2 cellular contexts compared by ENCODE assay signal in genomic region chr7:28033386-28033785, GRCh38.
TF ChIP-seq lines count a peak whose summit lies in the region.

No MANE protein-coding gene starts in this region.

TF ChIP-seq in IMR-90, 13 proteins besides CTCF, POLR2A, EP300 and RAD21:
- TF ChIP-seq FOS (IDR thresholded peaks at IDR 0.05; ENCODE audit: low read depth, low read length) (no peak), MAZ (IDR thresholded peaks at IDR 0.05; ENCODE audit: borderline replicate concordance, low read depth, low read length) (no peak), MXI1 (IDR thresholded peaks at IDR 0.05; ENCODE audit: borderline replicate concordance, low read depth, low read length) (no peak), CEBPB (IDR thresholded peaks at IDR 0.05; ENCODE audit: low read depth, low read length) (no peak), MAFK (IDR thresholded peaks at IDR 0.05; ENCODE audit: low read depth, low read length) (no peak), BHLHE40 (IDR thresholded peaks at IDR 0.05; ENCODE audit: low read depth, low read length) (no peak), USF2 (IDR thresholded peaks at IDR 0.05; ENCODE audit: low read depth, low read length) (no peak), CHD1 (IDR thresholded peaks at IDR 0.05; ENCODE audit: low read depth, low read length) (no peak), SMC3 (IDR thresholded peaks at IDR 0.05; ENCODE audit: low read depth, low read length) (no peak), ELK1 (IDR thresholded peaks at IDR 0.05; ENCODE audit: borderline replicate concordance, low read depth, low read length) (no peak), RFX5 (IDR thresholded peaks at IDR 0.05; ENCODE audit: low read depth, low read length) (no peak), NFE2L2 (IDR thresholded peaks at IDR 0.05; ENCODE audit: low read depth, low read length) (no peak), RCOR1 (IDR thresholded peaks at IDR 0.05; ENCODE audit: insufficient replicate concordance, low read length) (no peak)

TF ChIP-seq in WTC11, 78 proteins besides CTCF, POLR2A, EP300 and RAD21:
- no peak for TF ChIP-seq ATF1 (CRISPR knock-in tag; IDR thresholded peaks at IDR 0.05)
- TF ChIP-seq SP1 (CRISPR knock-in tag; conservative IDR thresholded peaks at IDR 0.05): no peak
- no peak for TF ChIP-seq HMGXB4 (CRISPR knock-in tag; IDR thresholded peaks at IDR 0.05)
- TF ChIP-seq ZSCAN18 (CRISPR knock-in tag; IDR thresholded peaks at IDR 0.05): no peak
- no peak for TF ChIP-seq ZNF425 (CRISPR knock-in tag; conservative IDR thresholded peaks at IDR 0.05)
- TF ChIP-seq IRF1 (CRISPR knock-in tag; IDR thresholded peaks at IDR 0.05): no peak
- TF ChIP-seq FOXP1 (CRISPR knock-in tag; IDR thresholded peaks at IDR 0.05; ENCODE audit: borderline replicate concordance): no peak
- no peak for TF ChIP-seq TEAD1 (CRISPR knock-in tag; IDR thresholded peaks at IDR 0.05)
